Comparison of ENCODE assay signal across 1 cellular context in the genomic region with DNA sequence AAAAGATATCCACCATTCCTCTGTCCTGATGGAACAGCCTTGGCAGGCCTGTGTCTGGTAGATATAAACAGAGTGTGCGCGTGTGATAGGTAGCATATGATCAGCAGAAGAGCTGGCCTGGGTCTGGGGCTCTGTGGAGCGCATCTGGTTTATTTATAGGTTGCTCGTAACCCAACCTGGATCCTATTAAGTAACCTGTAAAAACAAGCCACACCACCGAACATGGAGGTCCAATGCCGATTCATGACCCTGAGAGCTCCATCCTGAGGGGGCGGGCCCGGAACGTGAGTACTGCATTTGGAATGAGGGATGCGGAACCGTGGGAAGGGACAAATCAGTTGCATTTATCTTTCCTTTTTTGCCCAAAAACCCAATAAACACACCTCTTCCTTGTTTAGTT.
TF ChIP-seq lines count a peak whose summit lies in the region.

No MANE protein-coding gene starts in this region.

TF ChIP-seq in IMR-90, 13 proteins besides CTCF, POLR2A, EP300 and RAD21:
- no peak for TF ChIP-seq CHD1 (IDR thresholded peaks at IDR 0.05; ENCODE audit: low read depth, low read length)
- TF ChIP-seq, protein P1, sequence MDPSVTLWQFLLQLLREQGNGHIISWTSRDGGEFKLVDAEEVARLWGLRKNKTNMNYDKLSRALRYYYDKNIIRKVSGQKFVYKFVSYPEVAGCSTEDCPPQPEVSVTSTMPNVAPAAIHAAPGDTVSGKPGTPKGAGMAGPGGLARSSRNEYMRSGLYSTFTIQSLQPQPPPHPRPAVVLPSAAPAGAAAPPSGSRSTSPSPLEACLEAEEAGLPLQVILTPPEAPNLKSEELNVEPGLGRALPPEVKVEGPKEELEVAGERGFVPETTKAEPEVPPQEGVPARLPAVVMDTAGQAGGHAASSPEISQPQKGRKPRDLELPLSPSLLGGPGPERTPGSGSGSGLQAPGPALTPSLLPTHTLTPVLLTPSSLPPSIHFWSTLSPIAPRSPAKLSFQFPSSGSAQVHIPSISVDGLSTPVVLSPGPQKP (IDR thresholded peaks at IDR 0.05; ENCODE audit: borderline replicate concordance, low read depth, low read length): no peak
- TF ChIP-seq FOS (IDR thresholded peaks at IDR 0.05; ENCODE audit: low read depth, low read length): no peak
- no peak for TF ChIP-seq CEBPB (IDR thresholded peaks at IDR 0.05; ENCODE audit: low read depth, low read length)
- TF ChIP-seq MAZ (IDR thresholded peaks at IDR 0.05; ENCODE audit: borderline replicate concordance, low read depth, low read length): no peak
- no peak for TF ChIP-seq MAFK (IDR thresholded peaks at IDR 0.05; ENCODE audit: low read depth, low read length)
- TF ChIP-seq BHLHE40 (IDR thresholded peaks at IDR 0.05; ENCODE audit: low read depth, low read length): no peak
- TF ChIP-seq NFE2L2 (IDR thresholded peaks at IDR 0.05; ENCODE audit: low read depth, low read length): no peak
- no peak for TF ChIP-seq RFX5 (IDR thresholded peaks at IDR 0.05; ENCODE audit: low read depth, low read length)
- no peak for TF ChIP-seq SMC3 (IDR thresholded peaks at IDR 0.05; ENCODE audit: low read depth, low read length)
- TF ChIP-seq RCOR1 (IDR thresholded peaks at IDR 0.05; ENCODE audit: insufficient replicate concordance, low read length): no peak
- TF ChIP-seq, protein P2, sequence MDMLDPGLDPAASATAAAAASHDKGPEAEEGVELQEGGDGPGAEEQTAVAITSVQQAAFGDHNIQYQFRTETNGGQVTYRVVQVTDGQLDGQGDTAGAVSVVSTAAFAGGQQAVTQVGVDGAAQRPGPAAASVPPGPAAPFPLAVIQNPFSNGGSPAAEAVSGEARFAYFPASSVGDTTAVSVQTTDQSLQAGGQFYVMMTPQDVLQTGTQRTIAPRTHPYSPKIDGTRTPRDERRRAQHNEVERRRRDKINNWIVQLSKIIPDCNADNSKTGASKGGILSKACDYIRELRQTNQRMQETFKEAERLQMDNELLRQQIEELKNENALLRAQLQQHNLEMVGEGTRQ (IDR thresholded peaks at IDR 0.05; ENCODE audit: low read depth, low read length): no peak
